20 cellular contexts compared by ENCODE assay signal in genomic region chr1:3696689-3697088, GRCh38. TPM values are rescaled to one million over a fixed set of nuclear protein-coding genes. Genes with fewer than 3 reads are reported as not detected.
DNase-seq lines count a peak whose midpoint lies in the region; ATAC-seq and TF ChIP-seq lines count a peak whose summit lies in the region.
"Had no signal": no experiment of that assay in that cellular context is flagged by ENCODE, and none has a peak within 500 bp of the region (broad histone marks: within the 10 kb centered on the region; RNA-seq: fewer than 3 reads in every experiment).

No MANE protein-coding gene starts in this region.

- no peaks in the 10 kb centered on the region for H3K36me3 ChIP-seq in H7 (replicated peaks; ENCODE audit: control insufficient read depth, insufficient read depth, low read length)
- H3K36me3 ChIP-seq in left lung: no peaks in the 10 kb centered on the region
- H3K36me3 ChIP-seq: HAP-1 had no signal

- peaks cover 43% of the 10 kb centered on the region for H3K4me1 Mint-ChIP-seq in glutamatergic neuron (ENCODE audit: low read depth, unreplicated experiment)

- H3K4me3 ChIP-seq in H7 (ENCODE audit: insufficient read depth, low read depth, low read length): no peak overlapping the region
- H3K4me3 ChIP-seq in left lung: no peak overlapping the region
- H3K4me3 ChIP-seq: HAP-1, K562 had no signal

- H3K27me3 ChIP-seq in H7 (ENCODE audit: control insufficient read depth, insufficient read depth, low read length) (peaks cover 2% of the 10 kb centered on the region; the same call in 1 of the 2 replicates), left lung (peaks cover 0 to 45% of the 10 kb centered on the region in 2 donors)

- no peak for ATAC-seq in left lung
- ATAC-seq: K562 had no signal

- intact Hi-C loops in left lung (cut with DNase I): no loop called here

- no peak overlapping the region for H3K27ac ChIP-seq in left lung
- H3K27ac ChIP-seq: C4-2B, HL-60 had no signal

- no peaks in the 10 kb centered on the region for H3K9me3 ChIP-seq in left lung
- H3K9me3 ChIP-seq: Caco-2, HAP-1 had no signal

- no peaks in the 10 kb centered on the region for H3K36me3 Mint-ChIP-seq in glutamatergic neuron (ENCODE audit: unreplicated experiment)

- peak overlapping the region; percentile 52 for H3K27ac Mint-ChIP-seq in glutamatergic neuron (ENCODE audit: unreplicated experiment)
- H3K27ac Mint-ChIP-seq: B cell; CD4-positive, alpha-beta T cell had no signal

- H3K9me3 Mint-ChIP-seq in glutamatergic neuron (ENCODE audit: unreplicated experiment): peaks cover 22% of the 10 kb centered on the region
- H3K9me3 Mint-ChIP-seq: CD4-positive, alpha-beta T cell had no signal

- peaks cover 20% of the 10 kb centered on the region for H3K27me3 Mint-ChIP-seq in glutamatergic neuron (ENCODE audit: unreplicated experiment)

- no peak overlapping the region for H3K4me3 Mint-ChIP-seq in glutamatergic neuron (ENCODE audit: unreplicated experiment)
- H3K4me3 Mint-ChIP-seq: B cell; CD4-positive, alpha-beta T cell had no signal

- TF ChIP-seq CTCF in glutamatergic neuron (IDR thresholded peaks at IDR 0.05; ENCODE audit: partially characterized antibody, unreplicated experiment) (no peak), left lung (IDR thresholded peaks at IDR 0.05) (no peak)

- H3K4me1 ChIP-seq in left lung: peaks cover 0 to 9% of the 10 kb centered on the region in 2 donors
- H3K4me1 ChIP-seq: Caco-2, HAP-1 had no signal

- peak; percentile 9 for DNase-seq in NCI-H748 (lab: John Stamatoyannopoulos, UW; ENCODE audit: unreplicated experiment)
- DNase-seq in NCI-H748 treated with DMSO at 0.1 percent for 48 hours (lab: John Stamatoyannopoulos, UW): no peak
- DNase-seq in H7: peak; percentile 70
- no peak for DNase-seq in glutamatergic neuron
- DNase-seq in left lung: no peak
- no peak for DNase-seq in SIG-M5 treated with dmso at 0.1 percent for 504 hours (lab: John Stamatoyannopoulos, UW; ENCODE audit: unreplicated experiment)
- DNase-seq in NCI-H2107 (lab: John Stamatoyannopoulos, UW): no peak
- DNase-seq: Caco-2; CD4-positive, alpha-beta T cell; DMS79 treated with DMSO at 0.1 percent for 48 hours; GF-D8; IMR-90 had no signal

RNA-seq across cellular contexts. Expression of gene TP73, which starts 44.4 kb away (rescaled TPM):
- 0.55 and 1.6 TPM in 2 replicates for total RNA-seq in H7 (2014; rRNA removed; shearing (Covaris generic))
- total RNA-seq in glutamatergic neuron (ENCODE audit: unreplicated experiment) (13.0 TPM), left lung (1 to 10 TPM; 1.8 to 2.7 TPM)
- total RNA-seq: CD4-positive, alpha-beta T cell; HT1080; IMR-90 had no signal

RNA-seq across cellular contexts. Expression of gene WRAP73, which starts 46.8 kb away (rescaled TPM):
- 31.5 and 33.1 TPM in 2 replicates for total RNA-seq in H7 (2014; rRNA removed; shearing (Covaris generic))
- total RNA-seq in glutamatergic neuron (ENCODE audit: unreplicated experiment): 47.7 TPM
- 10 to 100 TPM; 20.2 to 23.1 TPM for total RNA-seq in left lung

RNA-seq across cellular contexts. Expression of gene CCDC27, which starts 55.6 kb away (rescaled TPM):
- 0.04 and 0.07 TPM in 2 replicates for total RNA-seq in H7 (2014; rRNA removed; shearing (Covaris generic))
- total RNA-seq in glutamatergic neuron (ENCODE audit: unreplicated experiment): not detected
- not detected for total RNA-seq in left lung
- total RNA-seq: A172; B cell; Caco-2; CD4-positive, alpha-beta T cell; H1; HT1080; IMR-90 had no signal

Comparison
In these comparisons a context has a peak if more than half of its experiments do, and no peak if none do; other contexts are left out.
1. DNase-seq: peak in NCI-H748 (single experiment) and H7 (single experiment); none in NCI-H748 treated with DMSO at 0.1 percent for 48 hours (single experiment), glutamatergic neuron (single experiment), left lung (0 of 2), SIG-M5 treated with dmso at 0.1 percent for 504 hours (single experiment) and NCI-H2107 (single experiment).